ENCODE assay signal across 1 cellular context in the genomic region with DNA sequence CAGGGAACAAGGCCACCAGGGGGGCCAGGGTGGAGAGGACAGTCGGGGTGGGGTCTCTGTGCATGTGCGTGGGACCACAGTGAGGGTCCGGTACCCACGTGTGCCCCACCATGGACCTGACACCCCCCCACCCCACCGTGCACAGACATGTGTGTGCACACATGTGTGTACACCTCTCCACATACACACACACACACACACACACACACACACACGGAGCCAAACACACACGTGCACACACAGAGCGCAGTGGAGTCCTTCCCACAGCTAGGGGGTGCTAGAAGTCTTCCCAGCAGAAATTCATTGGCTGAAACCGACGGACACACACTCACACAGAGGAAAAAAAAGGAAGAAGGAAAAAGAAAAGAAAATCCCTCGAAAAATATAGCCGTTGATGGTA.
TF ChIP-seq lines count a peak whose summit lies in the region.

No MANE protein-coding gene starts in this region.

TF ChIP-seq in K562, 482 proteins besides CTCF, POLR2A, EP300 and RAD21 (continued from another document):
- TF ChIP-seq RBM25 (IDR thresholded peaks at IDR 0.05; ENCODE audit: low read depth, low read length, severe bottlenecking), result no peak
- TF ChIP-seq BRCA1 (IDR thresholded peaks at IDR 0.05), result no peak
- no peak for TF ChIP-seq BRCA1 (CRISPR knock-in tag; IDR thresholded peaks at IDR 0.05)
- TF ChIP-seq ZNF586 (CRISPR knock-in tag; conservative IDR thresholded peaks at IDR 0.05), result no peak
- TF ChIP-seq C11orf30 (IDR thresholded peaks at IDR 0.05; ENCODE audit: low read depth), result no peak
- TF ChIP-seq, protein P1, sequence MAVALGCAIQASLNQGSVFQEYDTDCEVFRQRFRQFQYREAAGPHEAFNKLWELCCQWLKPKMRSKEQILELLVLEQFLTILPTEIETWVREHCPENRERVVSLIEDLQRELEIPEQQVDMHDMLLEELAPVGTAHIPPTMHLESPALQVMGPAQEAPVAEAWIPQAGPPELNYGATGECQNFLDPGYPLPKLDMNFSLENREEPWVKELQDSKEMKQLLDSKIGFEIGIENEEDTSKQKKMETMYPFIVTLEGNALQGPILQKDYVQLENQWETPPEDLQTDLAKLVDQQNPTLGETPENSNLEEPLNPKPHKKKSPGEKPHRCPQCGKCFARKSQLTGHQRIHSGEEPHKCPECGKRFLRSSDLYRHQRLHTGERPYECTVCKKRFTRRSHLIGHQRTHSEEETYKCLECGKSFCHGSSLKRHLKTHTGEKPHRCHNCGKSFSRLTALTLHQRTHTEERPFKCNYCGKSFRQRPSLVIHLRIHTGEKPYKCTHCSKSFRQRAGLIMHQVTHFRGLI (CRISPR knock-in tag; IDR thresholded peaks at IDR 0.05), result no peak
- TF ChIP-seq TRIM24 (IDR thresholded peaks at IDR 0.05), result peak in 1 of 2 experiments; percentile 40; a peak in 1 of 4 replicates
- TF ChIP-seq, protein P2, sequence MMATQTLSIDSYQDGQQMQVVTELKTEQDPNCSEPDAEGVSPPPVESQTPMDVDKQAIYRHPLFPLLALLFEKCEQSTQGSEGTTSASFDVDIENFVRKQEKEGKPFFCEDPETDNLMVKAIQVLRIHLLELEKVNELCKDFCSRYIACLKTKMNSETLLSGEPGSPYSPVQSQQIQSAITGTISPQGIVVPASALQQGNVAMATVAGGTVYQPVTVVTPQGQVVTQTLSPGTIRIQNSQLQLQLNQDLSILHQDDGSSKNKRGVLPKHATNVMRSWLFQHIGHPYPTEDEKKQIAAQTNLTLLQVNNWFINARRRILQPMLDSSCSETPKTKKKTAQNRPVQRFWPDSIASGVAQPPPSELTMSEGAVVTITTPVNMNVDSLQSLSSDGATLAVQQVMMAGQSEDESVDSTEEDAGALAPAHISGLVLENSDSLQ (IDR thresholded peaks at IDR 0.05), result no peak
- TF ChIP-seq HDAC3 (IDR thresholded peaks at IDR 0.05; ENCODE audit: borderline replicate concordance, partially characterized antibody), result no peak
- TF ChIP-seq, protein P3, sequence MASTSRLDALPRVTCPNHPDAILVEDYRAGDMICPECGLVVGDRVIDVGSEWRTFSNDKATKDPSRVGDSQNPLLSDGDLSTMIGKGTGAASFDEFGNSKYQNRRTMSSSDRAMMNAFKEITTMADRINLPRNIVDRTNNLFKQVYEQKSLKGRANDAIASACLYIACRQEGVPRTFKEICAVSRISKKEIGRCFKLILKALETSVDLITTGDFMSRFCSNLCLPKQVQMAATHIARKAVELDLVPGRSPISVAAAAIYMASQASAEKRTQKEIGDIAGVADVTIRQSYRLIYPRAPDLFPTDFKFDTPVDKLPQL (IDR thresholded peaks at IDR 0.05; ENCODE audit: extremely low read depth, insufficient read length), result no peak
- TF ChIP-seq RBM14 (IDR thresholded peaks at IDR 0.05; ENCODE audit: borderline replicate concordance, insufficient read depth, low read depth, low read length), result no peak
- TF ChIP-seq PYGO2 (tag; IDR thresholded peaks at IDR 0.05), result no peak
- TF ChIP-seq, protein P4, sequence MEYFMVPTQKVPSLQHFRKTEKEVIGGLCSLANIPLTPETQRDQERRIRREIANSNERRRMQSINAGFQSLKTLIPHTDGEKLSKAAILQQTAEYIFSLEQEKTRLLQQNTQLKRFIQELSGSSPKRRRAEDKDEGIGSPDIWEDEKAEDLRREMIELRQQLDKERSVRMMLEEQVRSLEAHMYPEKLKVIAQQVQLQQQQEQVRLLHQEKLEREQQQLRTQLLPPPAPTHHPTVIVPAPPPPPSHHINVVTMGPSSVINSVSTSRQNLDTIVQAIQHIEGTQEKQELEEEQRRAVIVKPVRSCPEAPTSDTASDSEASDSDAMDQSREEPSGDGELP (CRISPR knock-in tag; IDR thresholded peaks at IDR 0.05; ENCODE audit: borderline replicate concordance), result no peak
- no peak for TF ChIP-seq GATAD2B (IDR thresholded peaks at IDR 0.05; ENCODE audit: borderline replicate concordance)
- TF ChIP-seq U2AF1 (optimal IDR thresholded peaks at IDR 0.05; ENCODE audit: low read depth, low read length), result no peak
- TF ChIP-seq ZNF212 (CRISPR knock-in tag; IDR thresholded peaks at IDR 0.05), result no peak
- TF ChIP-seq ZBTB1 (CRISPR knock-in tag; IDR thresholded peaks at IDR 0.05; ENCODE audit: borderline replicate concordance, low read depth), result no peak
- no peak for TF ChIP-seq ZNF778 (CRISPR knock-in tag; IDR thresholded peaks at IDR 0.05)
- TF ChIP-seq CXXC5 (CRISPR knock-in tag; IDR thresholded peaks at IDR 0.05), result peak; percentile 47
- no peak for TF ChIP-seq ZBED1 (IDR thresholded peaks at IDR 0.05)
- TF ChIP-seq, protein P5, sequence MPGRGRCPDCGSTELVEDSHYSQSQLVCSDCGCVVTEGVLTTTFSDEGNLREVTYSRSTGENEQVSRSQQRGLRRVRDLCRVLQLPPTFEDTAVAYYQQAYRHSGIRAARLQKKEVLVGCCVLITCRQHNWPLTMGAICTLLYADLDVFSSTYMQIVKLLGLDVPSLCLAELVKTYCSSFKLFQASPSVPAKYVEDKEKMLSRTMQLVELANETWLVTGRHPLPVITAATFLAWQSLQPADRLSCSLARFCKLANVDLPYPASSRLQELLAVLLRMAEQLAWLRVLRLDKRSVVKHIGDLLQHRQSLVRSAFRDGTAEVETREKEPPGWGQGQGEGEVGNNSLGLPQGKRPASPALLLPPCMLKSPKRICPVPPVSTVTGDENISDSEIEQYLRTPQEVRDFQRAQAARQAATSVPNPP (IDR thresholded peaks at IDR 0.05; ENCODE audit: borderline replicate concordance, insufficient read depth, insufficient read length), result no peak
- no peak for TF ChIP-seq YBX1 (IDR thresholded peaks at IDR 0.05)
- TF ChIP-seq, protein P6, sequence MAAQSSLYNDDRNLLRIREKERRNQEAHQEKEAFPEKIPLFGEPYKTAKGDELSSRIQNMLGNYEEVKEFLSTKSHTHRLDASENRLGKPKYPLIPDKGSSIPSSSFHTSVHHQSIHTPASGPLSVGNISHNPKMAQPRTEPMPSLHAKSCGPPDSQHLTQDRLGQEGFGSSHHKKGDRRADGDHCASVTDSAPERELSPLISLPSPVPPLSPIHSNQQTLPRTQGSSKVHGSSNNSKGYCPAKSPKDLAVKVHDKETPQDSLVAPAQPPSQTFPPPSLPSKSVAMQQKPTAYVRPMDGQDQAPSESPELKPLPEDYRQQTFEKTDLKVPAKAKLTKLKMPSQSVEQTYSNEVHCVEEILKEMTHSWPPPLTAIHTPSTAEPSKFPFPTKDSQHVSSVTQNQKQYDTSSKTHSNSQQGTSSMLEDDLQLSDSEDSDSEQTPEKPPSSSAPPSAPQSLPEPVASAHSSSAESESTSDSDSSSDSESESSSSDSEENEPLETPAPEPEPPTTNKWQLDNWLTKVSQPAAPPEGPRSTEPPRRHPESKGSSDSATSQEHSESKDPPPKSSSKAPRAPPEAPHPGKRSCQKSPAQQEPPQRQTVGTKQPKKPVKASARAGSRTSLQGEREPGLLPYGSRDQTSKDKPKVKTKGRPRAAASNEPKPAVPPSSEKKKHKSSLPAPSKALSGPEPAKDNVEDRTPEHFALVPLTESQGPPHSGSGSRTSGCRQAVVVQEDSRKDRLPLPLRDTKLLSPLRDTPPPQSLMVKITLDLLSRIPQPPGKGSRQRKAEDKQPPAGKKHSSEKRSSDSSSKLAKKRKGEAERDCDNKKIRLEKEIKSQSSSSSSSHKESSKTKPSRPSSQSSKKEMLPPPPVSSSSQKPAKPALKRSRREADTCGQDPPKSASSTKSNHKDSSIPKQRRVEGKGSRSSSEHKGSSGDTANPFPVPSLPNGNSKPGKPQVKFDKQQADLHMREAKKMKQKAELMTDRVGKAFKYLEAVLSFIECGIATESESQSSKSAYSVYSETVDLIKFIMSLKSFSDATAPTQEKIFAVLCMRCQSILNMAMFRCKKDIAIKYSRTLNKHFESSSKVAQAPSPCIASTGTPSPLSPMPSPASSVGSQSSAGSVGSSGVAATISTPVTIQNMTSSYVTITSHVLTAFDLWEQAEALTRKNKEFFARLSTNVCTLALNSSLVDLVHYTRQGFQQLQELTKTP (IDR thresholded peaks at IDR 0.05; ENCODE audit: low read depth in 1 of 2, partially characterized antibody in 2 of 2), result no peak
- TF ChIP-seq ZNF239 (CRISPR knock-in tag; IDR thresholded peaks at IDR 0.05), result no peak
- no peak for TF ChIP-seq MCM2 (IDR thresholded peaks at IDR 0.05; ENCODE audit: low read depth)
- TF ChIP-seq FOXM1 (IDR thresholded peaks at IDR 0.05; ENCODE audit: low read depth), result no peak
- no peak for TF ChIP-seq FOXM1 (CRISPR knock-in tag; IDR thresholded peaks at IDR 0.05; ENCODE audit: low read depth)
- TF ChIP-seq, protein P7, sequence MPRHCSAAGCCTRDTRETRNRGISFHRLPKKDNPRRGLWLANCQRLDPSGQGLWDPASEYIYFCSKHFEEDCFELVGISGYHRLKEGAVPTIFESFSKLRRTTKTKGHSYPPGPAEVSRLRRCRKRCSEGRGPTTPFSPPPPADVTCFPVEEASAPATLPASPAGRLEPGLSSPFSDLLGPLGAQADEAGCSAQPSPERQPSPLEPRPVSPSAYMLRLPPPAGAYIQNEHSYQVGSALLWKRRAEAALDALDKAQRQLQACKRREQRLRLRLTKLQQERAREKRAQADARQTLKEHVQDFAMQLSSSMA (CRISPR knock-in tag; IDR thresholded peaks at IDR 0.05), result no peak
- TF ChIP-seq ZSCAN32 (CRISPR knock-in tag; IDR thresholded peaks at IDR 0.05), result no peak
- TF ChIP-seq CAMTA2 (CRISPR knock-in tag; conservative IDR thresholded peaks at IDR 0.05), result no peak
- TF ChIP-seq, protein P8, sequence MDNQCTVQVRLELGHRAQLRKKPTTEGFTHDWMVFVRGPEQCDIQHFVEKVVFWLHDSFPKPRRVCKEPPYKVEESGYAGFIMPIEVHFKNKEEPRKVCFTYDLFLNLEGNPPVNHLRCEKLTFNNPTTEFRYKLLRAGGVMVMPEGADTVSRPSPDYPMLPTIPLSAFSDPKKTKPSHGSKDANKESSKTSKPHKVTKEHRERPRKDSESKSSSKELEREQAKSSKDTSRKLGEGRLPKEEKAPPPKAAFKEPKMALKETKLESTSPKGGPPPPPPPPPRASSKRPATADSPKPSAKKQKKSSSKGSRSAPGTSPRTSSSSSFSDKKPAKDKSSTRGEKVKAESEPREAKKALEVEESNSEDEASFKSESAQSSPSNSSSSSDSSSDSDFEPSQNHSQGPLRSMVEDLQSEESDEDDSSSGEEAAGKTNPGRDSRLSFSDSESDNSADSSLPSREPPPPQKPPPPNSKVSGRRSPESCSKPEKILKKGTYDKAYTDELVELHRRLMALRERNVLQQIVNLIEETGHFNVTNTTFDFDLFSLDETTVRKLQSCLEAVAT (IDR thresholded peaks at IDR 0.05), result peak; percentile 42 to 58; a peak in 1 of 4 replicates
- no peak for TF ChIP-seq SREBF2 (CRISPR knock-in tag; IDR thresholded peaks at IDR 0.05)
- TF ChIP-seq KDM4B (IDR thresholded peaks at IDR 0.05; ENCODE audit: borderline replicate concordance in 2 of 2, low read depth in 1 of 2), result no peak
